In genomic region chr1:94160811-94161210, GRCh38 we compare ENCODE assay signal across 8 cellular contexts. TPM values are rescaled to one million over a fixed set of nuclear protein-coding genes. Genes with fewer than 3 reads are reported as not detected.
DNase-seq lines count a peak whose midpoint lies in the region; ATAC-seq lines count a peak whose summit lies in the region.

No MANE protein-coding gene starts in this region.

- ATAC-seq in esophagus mucosa = no peak
- no peak for ATAC-seq in HG03159 (IDR thresholded peaks at IDR 0.05; ENCODE audit: unreplicated experiment)

- DNase-seq in COLO829 (ENCODE audit: low spot score) (peak; percentile 14), NCI-H524 (lab: John Stamatoyannopoulos, UW) (peak; percentile 96), dermis microvascular lymphatic vessel endothelial cell (ENCODE audit: low read depth in 2 of 2) (peak; percentile 82 to 89), midbrain (lab: John Stamatoyannopoulos, UW) (peak; percentile 15), NCI-H510A (lab: John Stamatoyannopoulos, UW) (no peak)
- no peak for DNase-seq in activated CD4-positive, alpha-beta T cell treated with anti-CD3 and anti-CD28 coated beads, Interleukin-2, amount 50 U/mL, for 48 hours

RNA-seq across cellular contexts. Expression of gene ABCA4, which starts 39.9 kb away (rescaled TPM):
- total RNA-seq in dermis microvascular lymphatic vessel endothelial cell (27.9 and 189 TPM in 2 replicates), esophagus mucosa (0.08 TPM)

Comparison
In these comparisons a context has a peak if more than half of its experiments do, and no peak if none do; other contexts are left out.
1. DNase-seq: peak in COLO829 (single experiment), NCI-H524 (2 of 2), dermis microvascular lymphatic vessel endothelial cell (2 of 2) and midbrain (single experiment); none in activated CD4-positive, alpha-beta T cell treated with anti-CD3 and anti-CD28 coated beads, Interleukin-2, amount 50 U/mL, for 48 hours (0 of 2) and NCI-H510A (single experiment).
2. RNA of gene ABCA4, which starts 39.9 kb away (total RNA-seq): 27.9 to 189 TPM in dermis microvascular lymphatic vessel endothelial cell; 0.08 TPM in esophagus mucosa (single experiment); every median in the first group is over 10 times any median in the second.